Comparison of ENCODE assay signal across 33 cellular contexts in genomic region chrX:24317567-24317966, GRCh38. TPM values are rescaled to one million over a fixed set of nuclear protein-coding genes. Genes with fewer than 3 reads are reported as not detected.
"Had no signal": no experiment of that assay in that cellular context is flagged by ENCODE, and none has a peak within 500 bp of the region (broad histone marks: within the 10 kb centered on the region; RNA-seq: fewer than 3 reads in every experiment).

No MANE protein-coding gene starts in this region.

- H3K36me3 Mint-ChIP-seq: memory B cell; naive thymus-derived CD4-positive, alpha-beta T cell had no signal

- H3K4me1 ChIP-seq: colonic mucosa, esophagus squamous epithelium, gastrocnemius medialis, heart right ventricle, left lung, lower lobe of right lung had no signal

- H3K27me3 ChIP-seq: colonic mucosa, esophagus squamous epithelium, gastrocnemius medialis had no signal

- H3K9me3 ChIP-seq: colonic mucosa, esophagus squamous epithelium, gastrocnemius medialis, heart right ventricle, left lung, lower lobe of right lung had no signal

- H3K4me3 ChIP-seq: colonic mucosa, esophagus squamous epithelium, gastrocnemius medialis, heart right ventricle, left lung, lower lobe of right lung had no signal

- H3K36me3 ChIP-seq: colonic mucosa, esophagus squamous epithelium, gastrocnemius medialis, heart right ventricle, left lung, lower lobe of right lung had no signal

- FAIRE-seq: islet of Langerhans, keratinocyte had no signal

- H3K9me3 Mint-ChIP-seq: dendritic cell treated with granulocyte-macrophage colony-stimulating factor and Interleukin-4, amounts not matched to agents 40 ng/mL and 50 ng/mL, for 4 days; effector memory CD8-positive, alpha-beta T cell; endodermal cell; memory B cell; naive thymus-derived CD4-positive, alpha-beta T cell had no signal

- ATAC-seq: effector memory CD8-positive, alpha-beta T cell; esophagus mucosa; gastrocnemius medialis; heart right ventricle; left cardiac atrium; left lung; left ventricle myocardium superior; lower lobe of right lung; naive thymus-derived CD4-positive, alpha-beta T cell had no signal

- H3K27ac ChIP-seq: colonic mucosa, epithelial cell of prostate, esophagus squamous epithelium, gastrocnemius medialis, heart right ventricle, left lung, lower lobe of right lung had no signal

- H3K4me1 Mint-ChIP-seq: endodermal cell, memory B cell had no signal

- H3K27me3 Mint-ChIP-seq: effector memory CD8-positive, alpha-beta T cell; memory B cell had no signal

- H3K4me3 Mint-ChIP-seq: dendritic cell treated with granulocyte-macrophage colony-stimulating factor and Interleukin-4, amounts not matched to agents 40 ng/mL and 50 ng/mL, for 4 days; effector memory CD8-positive, alpha-beta T cell; endodermal cell; memory B cell; naive thymus-derived CD4-positive, alpha-beta T cell had no signal

- DNase-seq: colonic mucosa; cortex of kidney; effector CD8-positive, alpha-beta T cell; effector memory CD8-positive, alpha-beta T cell; endodermal cell; erythroblast; esophagus squamous epithelium; foreskin fibroblast; foreskin melanocyte; gastrocnemius medialis; glutamatergic neuron; head of caudate nucleus; heart right ventricle; hippocampal formation; left cardiac atrium; left lung; left ventricle myocardium superior; lower lobe of right lung; midbrain; naive thymus-derived CD4-positive, alpha-beta T cell had no signal

- H3K27ac Mint-ChIP-seq: dendritic cell treated with granulocyte-macrophage colony-stimulating factor and Interleukin-4, amounts not matched to agents 40 ng/mL and 50 ng/mL, for 4 days; effector memory CD8-positive, alpha-beta T cell; endodermal cell; memory B cell had no signal

RNA-seq across cellular contexts. Expression of gene SUPT20HL2, which starts 3.7 kb away (rescaled TPM):
- total RNA-seq: colonic mucosa; dermis microvascular lymphatic vessel endothelial cell; endodermal cell; esophagus mucosa; esophagus squamous epithelium; gastrocnemius medialis; glomerular endothelial cell; heart right ventricle; kidney epithelial cell; left cardiac atrium; left lung; left ventricle myocardium superior; lower leg skin; lower lobe of right lung; lung microvascular endothelial cell; mononuclear cell; mucosa of gallbladder; naive thymus-derived CD4-positive, alpha-beta T cell had no signal
- polyA plus RNA-seq: heart right ventricle; keratinocyte; naive thymus-derived CD4-positive, alpha-beta T cell had no signal

RNA-seq across cellular contexts. Expression of gene SUPT20HL1, which starts 42.9 kb away (rescaled TPM):
- total RNA-seq: colonic mucosa; dermis microvascular lymphatic vessel endothelial cell; esophagus mucosa; esophagus squamous epithelium; gastrocnemius medialis; glomerular endothelial cell; kidney epithelial cell; left cardiac atrium; left lung; left ventricle myocardium superior; lower leg skin; lower lobe of right lung; lung microvascular endothelial cell; mononuclear cell; naive thymus-derived CD4-positive, alpha-beta T cell had no signal
- polyA plus RNA-seq: heart right ventricle; keratinocyte; naive thymus-derived CD4-positive, alpha-beta T cell had no signal
